1 cellular context compared by ENCODE assay signal in the genomic region with DNA sequence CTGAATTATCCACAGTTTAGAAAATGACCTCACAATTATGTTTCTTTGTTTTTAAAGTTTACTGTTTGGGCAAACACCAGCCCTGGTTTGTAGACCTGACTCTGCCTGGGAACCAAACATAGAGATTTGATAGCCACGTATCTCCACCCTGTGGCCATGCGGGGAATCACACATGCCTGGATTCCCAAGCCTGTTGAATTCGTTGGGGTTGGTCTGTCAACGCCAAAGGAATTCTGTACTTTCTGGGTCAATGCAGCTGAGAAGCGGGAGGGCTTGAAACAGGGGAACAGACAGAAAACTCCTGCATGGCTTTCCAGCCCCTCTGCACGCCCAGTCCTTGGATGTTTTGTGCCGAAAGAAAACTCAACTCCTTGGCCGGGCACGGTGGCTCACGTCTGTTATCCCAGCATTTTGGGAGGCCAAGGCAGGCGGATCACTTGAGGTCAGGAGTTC.
TF ChIP-seq lines count a peak whose summit lies in the region.

No MANE protein-coding gene starts in this region.

TF ChIP-seq in GM12878, 131 proteins besides CTCF, POLR2A, EP300 and RAD21 (continued from another document):
- TF ChIP-seq, protein P1, sequence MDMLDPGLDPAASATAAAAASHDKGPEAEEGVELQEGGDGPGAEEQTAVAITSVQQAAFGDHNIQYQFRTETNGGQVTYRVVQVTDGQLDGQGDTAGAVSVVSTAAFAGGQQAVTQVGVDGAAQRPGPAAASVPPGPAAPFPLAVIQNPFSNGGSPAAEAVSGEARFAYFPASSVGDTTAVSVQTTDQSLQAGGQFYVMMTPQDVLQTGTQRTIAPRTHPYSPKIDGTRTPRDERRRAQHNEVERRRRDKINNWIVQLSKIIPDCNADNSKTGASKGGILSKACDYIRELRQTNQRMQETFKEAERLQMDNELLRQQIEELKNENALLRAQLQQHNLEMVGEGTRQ (IDR thresholded peaks at IDR 0.05; ENCODE audit: borderline replicate concordance, low read depth, low read length), result no peak
- TF ChIP-seq ZNF622 (IDR thresholded peaks at IDR 0.05) (no peak), BHLHE40 (IDR thresholded peaks at IDR 0.05; ENCODE audit: borderline replicate concordance in 1 of 2, low read depth in 2 of 2, low read length in 1 of 2) (no peak), IKZF1 (conservative IDR thresholded peaks at IDR 0.05) (peak; percentile 38), YY1 (IDR thresholded peaks at IDR 0.05; ENCODE audit: low read depth, low read length) (peak; percentile 78), SP1 (IDR thresholded peaks at IDR 0.05; ENCODE audit: low read depth, low read length) (no peak), MXI1 (IDR thresholded peaks at IDR 0.05; ENCODE audit: low read depth, low read length) (0 out of 2 replicates have a peak, but pooled peaks have one; percentile 23), RUNX3 (IDR thresholded peaks at IDR 0.05; ENCODE audit: low read length) (peak; percentile 21; the same call in 1 of the 2 replicates), ASH2L (IDR thresholded peaks at IDR 0.05; ENCODE audit: borderline replicate concordance, low read depth) (no peak), TARDBP (IDR thresholded peaks at IDR 0.05; ENCODE audit: borderline replicate concordance) (no peak), RCOR1 (conservative IDR thresholded peaks at IDR 0.05; ENCODE audit: low read depth, low read length) (no peak), CHD2 (IDR thresholded peaks at IDR 0.05; ENCODE audit: borderline replicate concordance, low read depth, low read length) (no peak), SMAD1 (IDR thresholded peaks at IDR 0.05; ENCODE audit: low read depth, partially characterized antibody) (no peak), REST (IDR thresholded peaks at IDR 0.05; ENCODE audit: low read depth, low read length) (no peak), EGR1 (IDR thresholded peaks at IDR 0.05; ENCODE audit: borderline replicate concordance in 1 of 2, low read depth in 2 of 2, low read length in 2 of 2) (no peak), HCFC1 (IDR thresholded peaks at IDR 0.05; ENCODE audit: low read length) (no peak), BACH1 (IDR thresholded peaks at IDR 0.05; ENCODE audit: borderline replicate concordance) (no peak), SMC3 (IDR thresholded peaks at IDR 0.05; ENCODE audit: borderline replicate concordance, low read length) (peak; percentile 96), IRF4 (IDR thresholded peaks at IDR 0.05; ENCODE audit: low read depth, low read length) (peak; percentile 53; the same call in 1 of the 2 replicates), EZH2 (IDR thresholded peaks at IDR 0.05; ENCODE audit: borderline replicate concordance, control insufficient read depth, low read depth, low read length) (no peak), ZNF217 (IDR thresholded peaks at IDR 0.05) (no peak)
- TF ChIP-seq, protein P2, sequence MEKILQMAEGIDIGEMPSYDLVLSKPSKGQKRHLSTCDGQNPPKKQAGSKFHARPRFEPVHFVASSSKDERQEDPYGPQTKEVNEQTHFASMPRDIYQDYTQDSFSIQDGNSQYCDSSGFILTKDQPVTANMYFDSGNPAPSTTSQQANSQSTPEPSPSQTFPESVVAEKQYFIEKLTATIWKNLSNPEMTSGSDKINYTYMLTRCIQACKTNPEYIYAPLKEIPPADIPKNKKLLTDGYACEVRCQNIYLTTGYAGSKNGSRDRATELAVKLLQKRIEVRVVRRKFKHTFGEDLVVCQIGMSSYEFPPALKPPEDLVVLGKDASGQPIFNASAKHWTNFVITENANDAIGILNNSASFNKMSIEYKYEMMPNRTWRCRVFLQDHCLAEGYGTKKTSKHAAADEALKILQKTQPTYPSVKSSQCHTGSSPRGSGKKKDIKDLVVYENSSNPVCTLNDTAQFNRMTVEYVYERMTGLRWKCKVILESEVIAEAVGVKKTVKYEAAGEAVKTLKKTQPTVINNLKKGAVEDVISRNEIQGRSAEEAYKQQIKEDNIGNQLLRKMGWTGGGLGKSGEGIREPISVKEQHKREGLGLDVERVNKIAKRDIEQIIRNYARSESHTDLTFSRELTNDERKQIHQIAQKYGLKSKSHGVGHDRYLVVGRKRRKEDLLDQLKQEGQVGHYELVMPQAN (conservative IDR thresholded peaks at IDR 0.05), result no peak
- TF ChIP-seq, protein P3, sequence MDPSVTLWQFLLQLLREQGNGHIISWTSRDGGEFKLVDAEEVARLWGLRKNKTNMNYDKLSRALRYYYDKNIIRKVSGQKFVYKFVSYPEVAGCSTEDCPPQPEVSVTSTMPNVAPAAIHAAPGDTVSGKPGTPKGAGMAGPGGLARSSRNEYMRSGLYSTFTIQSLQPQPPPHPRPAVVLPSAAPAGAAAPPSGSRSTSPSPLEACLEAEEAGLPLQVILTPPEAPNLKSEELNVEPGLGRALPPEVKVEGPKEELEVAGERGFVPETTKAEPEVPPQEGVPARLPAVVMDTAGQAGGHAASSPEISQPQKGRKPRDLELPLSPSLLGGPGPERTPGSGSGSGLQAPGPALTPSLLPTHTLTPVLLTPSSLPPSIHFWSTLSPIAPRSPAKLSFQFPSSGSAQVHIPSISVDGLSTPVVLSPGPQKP (IDR thresholded peaks at IDR 0.05; ENCODE audit: low read depth, low read length), result no peak
TF ChIP-seq in GM12878: peak in this region for 7.
